ENCODE assay signal across 8 cellular contexts in genomic region chr6:111591370-111591900, GRCh38. TPM values are rescaled to one million over a fixed set of nuclear protein-coding genes. Genes with fewer than 3 reads are reported as not detected.
DNase-seq lines count a peak whose midpoint lies in the region; ATAC-seq, FAIRE-seq and TF ChIP-seq lines count a peak whose summit lies in the region.

No MANE protein-coding gene starts in this region.

- POLR2A ChIA-PET in K562 (lab: Yijun Ruan, JAX) = interaction anchor here (1.3 to 1.5 kb wide), 3 partner anchors 14 to 19 kb away, joined by 3 to 6 read pairs (median 3); partner anchors contain the start of gene TRAF3IP2
- POLR2A ChIA-PET in activated CD4-positive, alpha-beta memory T cell treated with anti-CD3 and anti-CD28 coated beads for 36 hours (lab: Charles Lee) = no interaction called here

- no peak overlapping the region for H3K27ac Mint-ChIP-seq in activated CD4-positive, alpha-beta memory T cell treated with anti-CD3 and anti-CD28 coated beads for 36 hours

- peaks cover 28% of the 10 kb centered on the region for H3K36me3 Mint-ChIP-seq in activated CD4-positive, alpha-beta memory T cell treated with anti-CD3 and anti-CD28 coated beads for 36 hours

- no peaks in the 10 kb centered on the region for H3K9me3 ChIP-seq in K562 (replicated peaks; ENCODE audit: control insufficient read depth, insufficient read depth, low read depth, low read length)
- no peaks in the 10 kb centered on the region for H3K9me3 ChIP-seq in aorta (ENCODE audit: control insufficient read depth, low read length)

- H3K27ac ChIP-seq in K562 (ENCODE audit: extremely low read depth, low read depth, low read length) = no peak overlapping the region
- H3K27ac ChIP-seq in aorta (ENCODE audit: low read depth in 1 of 2, low read length in 2 of 2) = peak overlapping the region; percentile 39 to 65

- H3K9ac ChIP-seq in K562 (ENCODE audit: insufficient read depth in 1 of 2, low read depth in 2 of 2, low read length in 2 of 2) = no peak overlapping the region

- DNase-seq in Right ventricle myocardium inferior (ENCODE audit: missing footprints) = peak; percentile 89
- DNase-seq in cardiac septum (ENCODE audit: low spot score) = no peak
- DNase-seq in K562 (ENCODE audit: extremely low read depth in 1 of 4, low spot score in 3 of 4) = peak in 2 of 4 experiments; percentile 34 to 58
- DNase-seq in lower leg skin (ENCODE audit: low spot score in 2 of 2) = peak; percentile 96 to 99
- peak; percentile 87 to 95 for DNase-seq in aorta
- DNase-seq in activated CD4-positive, alpha-beta memory T cell treated with anti-CD3 and anti-CD28 coated beads for 36 hours = no peak
- no peak for DNase-seq in stimulated activated CD4-positive, alpha-beta T cell treated with anti-CD3 and anti-CD28 coated beads, Interleukin-4, amount 100 ng/mL, for 4 hours
- DNase-seq in GM19238 (ENCODE audit: insufficient read length, low spot score) = no peak

- H3K4me1 Mint-ChIP-seq in activated CD4-positive, alpha-beta memory T cell treated with anti-CD3 and anti-CD28 coated beads for 36 hours (ENCODE audit: low read depth) = peaks cover 26% of the 10 kb centered on the region

- no peak overlapping the region for H2AFZ ChIP-seq in K562 (ENCODE audit: low read depth, low read length)

- H3K4me1 ChIP-seq in K562 (replicated peaks in 1 of 2; ENCODE audit: control insufficient read depth in 2 of 2, insufficient read depth in 2 of 2, low read length in 2 of 2) = peaks cover 7 to 8% of the 10 kb centered on the region in 2 experiments; a peak in 2 of 5 replicates
- peaks cover 0 to 1% of the 10 kb centered on the region in 2 donors for H3K4me1 ChIP-seq in aorta (ENCODE audit: control insufficient read depth in 1 of 2, insufficient read depth in 2 of 2, low read length in 2 of 2)

- ATAC-seq in Right ventricle myocardium inferior (peak; percentile 81), K562 (peak; percentile 92), aorta (ENCODE audit: low FRiP score) (peak; percentile 72)

- H4K20me1 ChIP-seq in K562 (replicated peaks; ENCODE audit: control insufficient read depth, insufficient read depth, low read length) = peaks cover 3% of the 10 kb centered on the region; the same call in 1 of the 2 replicates

- no TSS peak for BruUV-seq in K562 (replicated peaks; lab: Mats Ljungman, UMichigan)

- TF ChIP-seq CTCF in K562 (IDR thresholded peaks at IDR 0.05 in 2 of 3, conservative IDR thresholded peaks at IDR 0.05 in 1 of 3; ENCODE audit: insufficient read depth in 2 of 3, low read depth in 1 of 3, low read length in 3 of 3) (no peak), lower leg skin (IDR thresholded peaks at IDR 0.05) (no peak)

- peak; percentile 71; the same call in 1 of the 2 replicates for TF ChIP-seq EP300 in K562 (IDR thresholded peaks at IDR 0.05; ENCODE audit: low read length)

- H3K9me3 Mint-ChIP-seq in activated CD4-positive, alpha-beta memory T cell treated with anti-CD3 and anti-CD28 coated beads for 36 hours = no peaks in the 10 kb centered on the region

- in situ Hi-C loops in K562 (cut with MboI) = no loop called here

- WGBS in K562 (ENCODE audit: insufficient coverage, low coverage, missing lambda C conversion rate) = 22% methylated on average over 12 of the region's 12 CpGs
- 21 to 26% methylated on average over 11 to 12 of the region's 12 CpGs for WGBS in lower leg skin, 2 donors
- WGBS in aorta, 2 donors = 73 to 74% methylated on average over 12 of the region's 12 CpGs

- H3K79me2 ChIP-seq in K562 (ENCODE audit: control insufficient read depth, insufficient read depth, low read length) = no peaks in the 10 kb centered on the region

- H3K4me3 Mint-ChIP-seq in activated CD4-positive, alpha-beta memory T cell treated with anti-CD3 and anti-CD28 coated beads for 36 hours = no peak overlapping the region

- CTCF ChIA-PET in K562 (lab: Yijun Ruan, JAX; ENCODE audit: low intra/inter-chr PET ratio) = no interaction called here
- CTCF ChIA-PET in activated CD4-positive, alpha-beta memory T cell treated with anti-CD3 and anti-CD28 coated beads for 36 hours (lab: Charles Lee) = no interaction called here

- TF ChIP-seq RAD21 in K562 (CRISPR knock-in tag; conservative IDR thresholded peaks at IDR 0.05 in 1 of 2, IDR thresholded peaks at IDR 0.05 in 1 of 2) = peak in 1 of 2 experiments; percentile 26; a peak in 1 of 4 replicates

- FAIRE-seq in K562 (lab: Jason Lieb, UNC) = peak; percentile 49

- H3K4me3 ChIP-seq in K562 (no peak overlapping the region), lower leg skin (ENCODE audit: low read depth, poor library complexity, severe bottlenecking) (no peak overlapping the region), aorta (ENCODE audit: low read length in 2 of 2) (no peak overlapping the region)

- intact Hi-C loops in Right ventricle myocardium inferior (cut with DNase I) (no loop called here), cardiac septum (cut with DNase I) (no loop called here), K562 (cut with micrococcal nuclease) (no loop called here), lower leg skin (cut with DNase I; ENCODE audit: low total_unique reads) (no loop called here), aorta (cut with DNase I) (no loop called here)
- intact Hi-C loops in activated CD4-positive, alpha-beta memory T cell treated with anti-CD3 and anti-CD28 coated beads for 36 hours (cut with micrococcal nuclease) = no loop called here

- H3K36me3 ChIP-seq in K562 (ENCODE audit: control insufficient read depth, insufficient read depth, low read length) (peaks cover 9% of the 10 kb centered on the region; the same call in 1 of the 3 replicates), aorta (ENCODE audit: control insufficient read depth in 1 of 2, insufficient read depth in 2 of 2, low read length in 1 of 2) (no peaks in the 10 kb centered on the region)

- H3K9me1 ChIP-seq in K562 (ENCODE audit: control insufficient read depth, insufficient read depth, low read length) = no peaks in the 10 kb centered on the region

- H3K27me3 Mint-ChIP-seq in activated CD4-positive, alpha-beta memory T cell treated with anti-CD3 and anti-CD28 coated beads for 36 hours = no peaks in the 10 kb centered on the region

- no peak overlapping the region for H3K4me2 ChIP-seq in K562 (ENCODE audit: insufficient read depth, low read length)

- H3K27me3 ChIP-seq in K562 (ENCODE audit: control insufficient read depth in 2 of 2, insufficient read depth in 2 of 2, low read length in 2 of 2) (no peaks in the 10 kb centered on the region), aorta (ENCODE audit: control insufficient read depth in 1 of 2, insufficient read depth in 2 of 2, low read length in 1 of 2) (no peaks in the 10 kb centered on the region)

- TF ChIP-seq POLR2A in K562 (conservative IDR thresholded peaks at IDR 0.05) (no peak), lower leg skin (IDR thresholded peaks at IDR 0.05) (no peak)

TF ChIP-seq in K562, 482 proteins besides CTCF, POLR2A, EP300 and RAD21 (continues in another document):
- TF ChIP-seq FOXP4 (CRISPR knock-in tag; IDR thresholded peaks at IDR 0.05; ENCODE audit: borderline replicate concordance) (no peak), MEIS2 (IDR thresholded peaks at IDR 0.05; ENCODE audit: partially characterized antibody) (peak; percentile 96), NR2C2 (CRISPR knock-in tag; IDR thresholded peaks at IDR 0.05) (no peak), NR2C2 (tag; IDR thresholded peaks at IDR 0.05) (peak; percentile 42; the same call in 1 of the 2 replicates), ZNF431 (CRISPR knock-in tag; IDR thresholded peaks at IDR 0.05) (no peak), MCM3 (IDR thresholded peaks at IDR 0.05) (no peak), ZNF561 (CRISPR knock-in tag; conservative IDR thresholded peaks at IDR 0.05) (no peak), RBM17 (IDR thresholded peaks at IDR 0.05; ENCODE audit: borderline replicate concordance, low read depth, low read length) (no peak), ZNF778 (CRISPR knock-in tag; IDR thresholded peaks at IDR 0.05) (no peak)

RNA-seq across cellular contexts. Expression of gene TRAF3IP2, which starts 14.2 kb away (rescaled TPM):
- total RNA-seq in Right ventricle myocardium inferior = 11.0 TPM
- 6.5 TPM for total RNA-seq in cardiac septum
- total RNA-seq in K562 (2011; cell fraction: chromatin; rRNA removed; ENCODE audit: low replicate concordance) = 7.6 and 9.6 TPM in 2 replicates
- total RNA-seq in K562 (2011; cell fraction: nucleolus; rRNA removed) = 5.0 and 6.0 TPM in 2 replicates
- 8.3 TPM in 2 replicates for total RNA-seq in K562 (2011; cell fraction: nucleoplasm; rRNA removed)
- 13.8 and 16.5 TPM in 2 replicates for total RNA-seq in K562 (2014; rRNA removed)
- total RNA-seq in K562 (2014; rRNA removed; fragmentation: Illumina TruSeq; extraction: Trizol) = 12.3 and 13.4 TPM in 2 replicates
- 9.1 and 11.7 TPM in 2 replicates for total RNA-seq in K562 (2015; rRNA removed; fragmentation: Illumina TruSeq; extraction: Trizol)
- total RNA-seq in K562 (2021) = 14.6 and 14.8 TPM in 2 replicates
- polyA plus RNA-seq in K562 (2011; rRNA removed) = 11.3 and 16.7 TPM in 2 replicates
- 16.7 and 19.0 TPM in 2 replicates for polyA plus RNA-seq in K562 (2011; cell fraction: cytosol; rRNA removed)
- polyA plus RNA-seq in K562 (2011; cell fraction: nucleus; rRNA removed) = 5.7 and 9.2 TPM in 2 replicates
- polyA plus RNA-seq in K562 (2012) = 10.6 and 21.6 TPM in 2 replicates
- polyA plus RNA-seq in K562 (2014; fragmentation: Illumina TruSeq; extraction: Trizol) = 18.9 and 20.3 TPM in 2 replicates
- 10 to 100 TPM in 1 of 2 experiments, 1 to 10 TPM in 1; 7.3 to 12.1 TPM for polyA plus RNA-seq in K562 (2014; fragmentation: Nextera tagmentation; extraction: Ambion mirVana)
- 10.2 and 15.8 TPM in 2 replicates for polyA plus RNA-seq in K562 (2014; rRNA removed)
- polyA minus RNA-seq in K562 (2011; rRNA and poly(A)+ RNA removed) = 14.7 and 15.1 TPM in 2 replicates
- polyA minus RNA-seq in K562 (2011; cell fraction: cytosol; rRNA and poly(A)+ RNA removed) = 9.2 and 9.9 TPM in 2 replicates
- 6.7 and 7.4 TPM in 2 replicates for polyA minus RNA-seq in K562 (2011; cell fraction: nucleus; rRNA and poly(A)+ RNA removed)
- 10 to 100 TPM; 61.5 to 69.8 (median 64.2) TPM for total RNA-seq in lower leg skin
- 10 to 100 TPM; 24.7 to 39.0 TPM for total RNA-seq in aorta
- polyA plus RNA-seq in aorta = 10 to 100 TPM; 12.0 to 12.2 TPM
- 10 to 100 TPM; 42.0 to 43.2 TPM for total RNA-seq in activated CD4-positive, alpha-beta memory T cell treated with anti-CD3 and anti-CD28 coated beads for 36 hours

Comparison
In these comparisons a context has a peak if more than half of its experiments do, and no peak if none do; other contexts are left out.
1. DNase-seq: peak in Right ventricle myocardium inferior (single experiment), lower leg skin (2 of 2) and aorta (2 of 2); none in cardiac septum (single experiment), activated CD4-positive, alpha-beta memory T cell treated with anti-CD3 and anti-CD28 coated beads for 36 hours (single experiment), stimulated activated CD4-positive, alpha-beta T cell treated with anti-CD3 and anti-CD28 coated beads, Interleukin-4, amount 100 ng/mL, for 4 hours (0 of 2) and GM19238 (single experiment).
2. Peak in every context shown above with its lines, with median percentiles within 50 percentile points of each other: ATAC-seq.